30 cellular contexts compared by ENCODE assay signal in genomic region chr3:44232407-44232806, GRCh38. TPM values are rescaled to one million over a fixed set of nuclear protein-coding genes. Genes with fewer than 3 reads are reported as not detected.
DNase-seq lines count a peak whose midpoint lies in the region; ATAC-seq lines count a peak whose summit lies in the region.
"Had no signal": no experiment of that assay in that cellular context is flagged by ENCODE, and none has a peak within 500 bp of the region (broad histone marks: within the 10 kb centered on the region; RNA-seq: fewer than 3 reads in every experiment).

No MANE protein-coding gene starts in this region.

- no peak overlapping the region for H3K4me3 ChIP-seq in Jurkat, Clone E6-1 (ENCODE audit: low read length)
- H3K4me3 ChIP-seq: body of pancreas, dorsolateral prefrontal cortex, heart right ventricle, PC-9, thoracic aorta, uterus had no signal

- ATAC-seq in central memory CD8-positive, alpha-beta T cell (replicated peaks; ENCODE audit: extremely low read depth, poor library complexity, severe bottlenecking), result peak; percentile 54
- ATAC-seq: activated T-cell treated with anti-CD3 and anti-CD28 coated beads, Interleukin-2, amount 50 U/mL, for 72 hours; body of pancreas; heart right ventricle; left ventricle myocardium superior had no signal

- DNase-seq in NOMO-1 (lab: John Stamatoyannopoulos, UW; ENCODE audit: unreplicated experiment in 2 of 2), result peak; percentile 43 to 67
- no peak for DNase-seq in NOMO-1 treated with dmso at 0.1 percent for 144 hours (lab: John Stamatoyannopoulos, UW; ENCODE audit: unreplicated experiment)
- peak; percentile 86 for DNase-seq in Jurkat, Clone E6-1 (ENCODE audit: low read depth, low spot score)
- peak; percentile 68 for DNase-seq in OCI-M1 (lab: John Stamatoyannopoulos, UW)
- no peak for DNase-seq in central memory CD8-positive, alpha-beta T cell (ENCODE audit: low spot score in 2 of 2)
- no peak for DNase-seq in effector CD8-positive, alpha-beta T cell (lab: John Stamatoyannopoulos, UW)
- DNase-seq in amygdala (lab: John Stamatoyannopoulos, UW), result no peak
- no peak for DNase-seq in 8988T
- DNase-seq: activated CD4-positive, alpha-beta T cell treated with anti-CD3 and anti-CD28 coated beads, Interleukin-2, amount 50 U/mL, for 1 hour; activated naive CD4-positive, alpha-beta T cell; activated T-cell treated with anti-CD3 and anti-CD28 coated beads, Interleukin-2, amount 50 U/mL, for 72 hours; body of pancreas; dorsolateral prefrontal cortex; foreskin melanocyte; heart right ventricle; kidney; left ventricle myocardium superior; mesendoderm; NCI-H1105 treated with DMSO at 0.1 percent for 48 hours; NCI-H187 treated with DMSO at 0.1 percent for 48 hours; NCI-H2171 treated with DMSO at 0.1 percent for 48 hours; NCI-H510A treated with DMSO at 0.1 percent for 48 hours; PC-9; SK-N-SH; small intestine; uterus had no signal

- H3K4me3 Mint-ChIP-seq in central memory CD8-positive, alpha-beta T cell, result no peak overlapping the region
- H3K4me3 Mint-ChIP-seq: activated T-cell treated with anti-CD3 and anti-CD28 coated beads, Interleukin-2, amount 50 U/mL, for 72 hours; CD4-positive, CD25-positive, alpha-beta regulatory T cell; stimulated activated naive CD8-positive, alpha-beta T cell treated with anti-CD3 and anti-CD28 coated beads, Interleukin-15, Interleukin-2, amounts not matched to agents 100 ng/mL and 50 ng/mL, for 24 hours had no signal

- H3K27ac Mint-ChIP-seq in central memory CD8-positive, alpha-beta T cell (ENCODE audit: low read depth), result no peak overlapping the region
- H3K27ac Mint-ChIP-seq: activated T-cell treated with anti-CD3 and anti-CD28 coated beads, Interleukin-2, amount 50 U/mL, for 72 hours; CD4-positive, CD25-positive, alpha-beta regulatory T cell; stimulated activated naive CD8-positive, alpha-beta T cell treated with anti-CD3 and anti-CD28 coated beads, Interleukin-15, Interleukin-2, amounts not matched to agents 100 ng/mL and 50 ng/mL, for 24 hours had no signal

- H3K27me3 Mint-ChIP-seq in central memory CD8-positive, alpha-beta T cell, result peaks cover 18% of the 10 kb centered on the region

- no peaks in the 10 kb centered on the region for H3K9me3 Mint-ChIP-seq in central memory CD8-positive, alpha-beta T cell
- H3K9me3 Mint-ChIP-seq: activated T-cell treated with anti-CD3 and anti-CD28 coated beads, Interleukin-2, amount 50 U/mL, for 72 hours; CD4-positive, CD25-positive, alpha-beta regulatory T cell; stimulated activated naive CD8-positive, alpha-beta T cell treated with anti-CD3 and anti-CD28 coated beads, Interleukin-15, Interleukin-2, amounts not matched to agents 100 ng/mL and 50 ng/mL, for 24 hours had no signal

- no peaks in the 10 kb centered on the region for H3K36me3 Mint-ChIP-seq in central memory CD8-positive, alpha-beta T cell (ENCODE audit: insufficient read depth)
- H3K36me3 Mint-ChIP-seq: CD4-positive, CD25-positive, alpha-beta regulatory T cell had no signal

- H3K4me1 Mint-ChIP-seq in central memory CD8-positive, alpha-beta T cell, result peaks cover 11% of the 10 kb centered on the region

RNA-seq across cellular contexts. Expression of gene TOPAZ1, which starts 9.3 kb away (rescaled TPM):
- not detected for polyA plus RNA-seq in Jurkat, Clone E6-1 (2012; ENCODE audit: insufficient read depth, insufficient read length)
- polyA plus RNA-seq: adipose tissue; CD4-positive, CD25-positive, alpha-beta regulatory T cell; heart right ventricle; SK-N-SH; small intestine had no signal

Comparison
In these comparisons a context has a peak if more than half of its experiments do, and no peak if none do; other contexts are left out.
1. DNase-seq: peak in NOMO-1 (2 of 2), Jurkat, Clone E6-1 (single experiment) and OCI-M1 (single experiment); none in NOMO-1 treated with dmso at 0.1 percent for 144 hours (single experiment), central memory CD8-positive, alpha-beta T cell (0 of 2), effector CD8-positive, alpha-beta T cell (single experiment), amygdala (0 of 56) and 8988T (single experiment).